Comparison of ENCODE assay signal across 19 cellular contexts in genomic region chr22:40256501-40256900, GRCh38.
DNase-seq lines count a peak whose midpoint lies in the region; ATAC-seq and TF ChIP-seq lines count a peak whose summit lies in the region.
"Had no signal": no experiment of that assay in that cellular context is flagged by ENCODE, and none has a peak within 500 bp of the region (broad histone marks: within the 10 kb centered on the region; RNA-seq: fewer than 3 reads in every experiment).

No MANE protein-coding gene starts in this region.

- ATAC-seq in Right ventricle myocardium superior (ENCODE audit: poor library complexity) (no peak), GM19463 (IDR thresholded peaks at IDR 0.05; ENCODE audit: unreplicated experiment) (no peak), GM21447 (IDR thresholded peaks at IDR 0.05; ENCODE audit: unreplicated experiment) (no peak)
- ATAC-seq: stimulated activated naive B cell treated with anti-CD40 and anti-IgM and Interleukin-4, amounts not matched to agents 10 μg/mL and 1 μg/mL and 100 μg/mL, for 72 hours had no signal

- H3K27ac ChIP-seq in left ventricle myocardium inferior (replicated peaks) (peak overlapping the region; percentile 5), mesenchymal stem cell (ENCODE audit: low read length, poor library complexity, severe bottlenecking) (no peak overlapping the region), transverse colon (peak overlapping the region; percentile 38 to 77 (median 76))
- H3K27ac ChIP-seq: dorsolateral prefrontal cortex, GM23248 had no signal

- H2AFZ ChIP-seq in mesenchymal stem cell (ENCODE audit: low read depth, low read length) = no peak overlapping the region
- H2AFZ ChIP-seq: GM23248 had no signal

- H2BK5ac ChIP-seq in mesenchymal stem cell (ENCODE audit: low read depth, low read length, poor library complexity, severe bottlenecking) = no peak overlapping the region

- TF ChIP-seq CTCF in left ventricle myocardium inferior (IDR thresholded peaks at IDR 0.05; ENCODE audit: borderline replicate concordance) (no peak), transverse colon (IDR thresholded peaks at IDR 0.05) (no peak)

- H2AK5ac ChIP-seq in mesenchymal stem cell (ENCODE audit: low read length, severe bottlenecking) = no peak overlapping the region

- no peaks in the 10 kb centered on the region for H3K9me3 Mint-ChIP-seq in activated T-helper 2 cell treated with anti-CD3 and anti-CD28 coated beads, Interferon-gamma antibody, Interleukin-2, Interleukin-4, amounts not matched to agents 10 μg/mL and 5 μg/mL and 100 μg/mL, durations not matched to agents 14 hours and 24 hours and 36 hours
- H3K9me3 Mint-ChIP-seq: activated T-helper 1 cell treated with anti-CD3 and anti-CD28 coated beads, Interleukin-12 subunit alpha, Interleukin-12 subunit beta, Interleukin-2, Interleukin-4 antibody, amounts not matched to agents 30 ng/mL and 10 ng/mL and 1 ng/mL, durations not matched to agents 14 hours and 24 hours and 36 hours; stimulated activated naive B cell treated with anti-CD40 and anti-IgM and Interleukin-4, amounts not matched to agents 10 μg/mL and 1 μg/mL and 100 μg/mL, for 72 hours had no signal

- no peaks in the 10 kb centered on the region for H3K27me3 ChIP-seq in left ventricle myocardium inferior (ENCODE audit: low read depth)
- no peaks in the 10 kb centered on the region for H3K27me3 ChIP-seq in mesenchymal stem cell (ENCODE audit: control insufficient read depth in 1 of 2, insufficient read depth in 1 of 2, low read length in 2 of 2)
- H3K27me3 ChIP-seq in transverse colon = no peaks in the 10 kb centered on the region
- H3K27me3 ChIP-seq: dorsolateral prefrontal cortex, tibial nerve had no signal

- peaks cover 44% of the 10 kb centered on the region for H3K36me3 Mint-ChIP-seq in activated T-helper 2 cell treated with anti-CD3 and anti-CD28 coated beads, Interferon-gamma antibody, Interleukin-2, Interleukin-4, amounts not matched to agents 10 μg/mL and 5 μg/mL and 100 μg/mL, durations not matched to agents 14 hours and 24 hours and 36 hours (ENCODE audit: low read depth)

- H3K4me3 ChIP-seq in left ventricle myocardium inferior = no peak overlapping the region
- no peak overlapping the region for H3K4me3 ChIP-seq in mesenchymal stem cell (ENCODE audit: insufficient read depth in 1 of 2, low read depth in 1 of 2, low read length in 2 of 2)
- no peak overlapping the region for H3K4me3 ChIP-seq in transverse colon
- H3K4me3 ChIP-seq: dorsolateral prefrontal cortex, GM23248, tibial nerve had no signal

- H3K23ac ChIP-seq in mesenchymal stem cell (ENCODE audit: low read length in 2 of 2) = no peak overlapping the region

- peaks cover 65% of the 10 kb centered on the region for H3K4me1 ChIP-seq in left ventricle myocardium inferior
- H3K4me1 ChIP-seq in mesenchymal stem cell (ENCODE audit: control insufficient read depth, insufficient read depth, low read depth, low read length) = peaks cover 5% of the 10 kb centered on the region
- peaks cover 14 to 37% (median 15%) of the 10 kb centered on the region in 4 donors for H3K4me1 ChIP-seq in transverse colon
- H3K4me1 ChIP-seq: Caco-2 had no signal

- TF ChIP-seq EP300 in transverse colon (IDR thresholded peaks at IDR 0.05; ENCODE audit: low read depth) = no peak

- no peak overlapping the region for H3K18ac ChIP-seq in mesenchymal stem cell (ENCODE audit: low read depth in 1 of 2, low read length in 2 of 2)

- no peak for DNase-seq in left ventricle myocardium inferior
- no peak for DNase-seq in Right ventricle myocardium superior
- no peak for DNase-seq in activated T-helper 2 cell treated with anti-CD3 and anti-CD28 coated beads, Interferon-gamma antibody, Interleukin-2, Interleukin-4, amounts not matched to agents 10 μg/mL and 5 μg/mL and 100 μg/mL, durations not matched to agents 14 hours and 24 hours and 36 hours (ENCODE audit: low spot score)
- DNase-seq in mesenchymal stem cell = peak; percentile 30
- no peak for DNase-seq in transverse colon
- DNase-seq: activated CD4-positive, alpha-beta T cell treated with anti-CD3 and anti-CD28 coated beads, Interleukin-2, amount 50 U/mL, for 4 hours; amniotic stem cell; Caco-2; dorsolateral prefrontal cortex; EL; GM23248; NCI-H1092 treated with DMSO at 0.1 percent for 48 hours; NCI-H2081; NCI-H510A treated with DMSO at 0.1 percent for 48 hours; stimulated activated naive B cell treated with anti-CD40 and anti-IgM and Interleukin-4, amounts not matched to agents 10 μg/mL and 1 μg/mL and 100 μg/mL, for 72 hours had no signal

- H3K27ac Mint-ChIP-seq in activated T-helper 2 cell treated with anti-CD3 and anti-CD28 coated beads, Interferon-gamma antibody, Interleukin-2, Interleukin-4, amounts not matched to agents 10 μg/mL and 5 μg/mL and 100 μg/mL, durations not matched to agents 14 hours and 24 hours and 36 hours = peak overlapping the region; percentile 19
- H3K27ac Mint-ChIP-seq: activated T-helper 1 cell treated with anti-CD3 and anti-CD28 coated beads, Interleukin-12 subunit alpha, Interleukin-12 subunit beta, Interleukin-2, Interleukin-4 antibody, amounts not matched to agents 30 ng/mL and 10 ng/mL and 1 ng/mL, durations not matched to agents 14 hours and 24 hours and 36 hours had no signal

- no peak overlapping the region for H3K9ac ChIP-seq in mesenchymal stem cell (ENCODE audit: low read length)
- H3K9ac ChIP-seq: GM23248 had no signal

- peaks cover 28% of the 10 kb centered on the region for H3K4me1 Mint-ChIP-seq in activated T-helper 2 cell treated with anti-CD3 and anti-CD28 coated beads, Interferon-gamma antibody, Interleukin-2, Interleukin-4, amounts not matched to agents 10 μg/mL and 5 μg/mL and 100 μg/mL, durations not matched to agents 14 hours and 24 hours and 36 hours (ENCODE audit: low read depth)

- TF ChIP-seq POLR2A in transverse colon (IDR thresholded peaks at IDR 0.05) = no peak

- H3K14ac ChIP-seq in mesenchymal stem cell (ENCODE audit: low read length in 2 of 2) = no peak overlapping the region

- no peak overlapping the region for H4K91ac ChIP-seq in mesenchymal stem cell (ENCODE audit: low read length)

- 51% methylated on average over 4 of the region's 4 CpGs for WGBS in mesenchymal stem cell
- WGBS in transverse colon (ENCODE audit: low coverage in 1 of 2), 2 donors = 63 to 65% methylated on average over 3 to 4 of the region's 4 CpGs

- no peak overlapping the region for H2BK12ac ChIP-seq in mesenchymal stem cell (ENCODE audit: low read length in 2 of 2)

- no peak overlapping the region for H3K4ac ChIP-seq in mesenchymal stem cell (ENCODE audit: low read depth in 1 of 2, low read length in 2 of 2)

- H4K8ac ChIP-seq in mesenchymal stem cell (ENCODE audit: low read length) = no peak overlapping the region

- no peak overlapping the region for H3K4me2 ChIP-seq in mesenchymal stem cell (ENCODE audit: low read length, poor library complexity, severe bottlenecking)

- peaks cover 36% of the 10 kb centered on the region for H3K79me1 ChIP-seq in mesenchymal stem cell (replicated peaks; ENCODE audit: low read length, poor library complexity, severe bottlenecking)

- no peaks in the 10 kb centered on the region for H3K27me3 Mint-ChIP-seq in activated T-helper 2 cell treated with anti-CD3 and anti-CD28 coated beads, Interferon-gamma antibody, Interleukin-2, Interleukin-4, amounts not matched to agents 10 μg/mL and 5 μg/mL and 100 μg/mL, durations not matched to agents 14 hours and 24 hours and 36 hours (ENCODE audit: low read depth)
- H3K27me3 Mint-ChIP-seq: stimulated activated naive B cell treated with anti-CD40 and anti-IgM and Interleukin-4, amounts not matched to agents 10 μg/mL and 1 μg/mL and 100 μg/mL, for 72 hours had no signal

- in situ Hi-C loops in transverse colon (cut with MboI; ENCODE audit: low pct_ligation_motif_present in 1 of 4, low pct_unique_long_range_greater_than_20kb in 1 of 4, low sequenced_read_pairs in 3 of 4) = no loop called here

- no peak overlapping the region for H2BK15ac ChIP-seq in mesenchymal stem cell (ENCODE audit: low read depth, poor library complexity, severe bottlenecking)

- H3K9me3 ChIP-seq in left ventricle myocardium inferior (replicated peaks) (no peaks in the 10 kb centered on the region), mesenchymal stem cell (ENCODE audit: control insufficient read depth, low read length) (no peaks in the 10 kb centered on the region), transverse colon (no peaks in the 10 kb centered on the region)
- H3K9me3 ChIP-seq: Caco-2, tibial nerve had no signal

- no peak overlapping the region for H3K4me3 Mint-ChIP-seq in activated T-helper 2 cell treated with anti-CD3 and anti-CD28 coated beads, Interferon-gamma antibody, Interleukin-2, Interleukin-4, amounts not matched to agents 10 μg/mL and 5 μg/mL and 100 μg/mL, durations not matched to agents 14 hours and 24 hours and 36 hours (ENCODE audit: low read depth)
- H3K4me3 Mint-ChIP-seq: activated T-helper 1 cell treated with anti-CD3 and anti-CD28 coated beads, Interleukin-12 subunit alpha, Interleukin-12 subunit beta, Interleukin-2, Interleukin-4 antibody, amounts not matched to agents 30 ng/mL and 10 ng/mL and 1 ng/mL, durations not matched to agents 14 hours and 24 hours and 36 hours; stimulated activated naive B cell treated with anti-CD40 and anti-IgM and Interleukin-4, amounts not matched to agents 10 μg/mL and 1 μg/mL and 100 μg/mL, for 72 hours had no signal

- peaks cover 8% of the 10 kb centered on the region for H3K36me3 ChIP-seq in left ventricle myocardium inferior
- peaks cover 8 to 36% of the 10 kb centered on the region in 2 experiments for H3K36me3 ChIP-seq in mesenchymal stem cell (ENCODE audit: control insufficient read depth in 1 of 2, insufficient read depth in 2 of 2, low read depth in 1 of 2, low read length in 2 of 2)
- H3K36me3 ChIP-seq in transverse colon = no peaks in the 10 kb centered on the region

- H2BK120ac ChIP-seq in mesenchymal stem cell (ENCODE audit: low read depth, low read length) = no peak overlapping the region

- intact Hi-C loops in left ventricle myocardium inferior (cut with micrococcal nuclease) (no loop called here), Right ventricle myocardium superior (cut with DNase I) (no loop called here), transverse colon (cut with DNase I; ENCODE audit: low total_unique reads) (no loop called here)
- intact Hi-C loops in activated T-helper 2 cell treated with anti-CD3 and anti-CD28 coated beads, Interferon-gamma antibody, Interleukin-2, Interleukin-4, amounts not matched to agents 10 μg/mL and 5 μg/mL and 100 μg/mL, durations not matched to agents 14 hours and 24 hours and 36 hours (cut with micrococcal nuclease) = no loop called here
